18 cellular contexts compared by ENCODE assay signal in the genomic region with DNA sequence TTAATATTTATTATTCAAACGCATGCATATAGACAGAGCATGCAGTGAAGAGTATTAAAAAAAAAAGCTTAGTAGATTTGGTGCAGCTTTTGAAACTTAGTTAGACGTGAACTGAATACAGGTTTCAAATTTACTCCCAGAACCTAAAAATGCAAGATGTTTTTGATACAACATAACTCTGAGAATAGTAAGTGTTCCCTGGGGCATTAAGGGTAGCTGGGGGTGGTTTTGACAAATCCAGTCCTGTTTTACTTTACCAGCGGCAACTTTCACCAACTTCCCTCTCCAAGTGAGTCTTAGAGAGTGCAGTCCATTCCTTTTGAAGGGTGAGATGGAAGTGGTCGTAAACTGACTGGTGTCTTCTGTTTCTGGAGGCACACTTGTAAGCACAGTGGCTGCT. TPM values are rescaled to one million over a fixed set of nuclear protein-coding genes. Genes with fewer than 3 reads are reported as not detected.
A peak's percentile ranks its signal among the peaks of the same experiment; 100 is the strongest.
DNase-seq lines count a peak whose midpoint lies in the region; ATAC-seq and TF ChIP-seq lines count a peak whose summit lies in the region.
"Had no signal": no experiment of that assay in that cellular context is flagged by ENCODE, and none has a peak within 500 bp of the region (broad histone marks: within the 10 kb centered on the region; RNA-seq: fewer than 3 reads in every experiment).

No MANE protein-coding gene starts in this region.

- H3K9ac ChIP-seq in SU-DHL-6 (ENCODE audit: low read length), result no peak overlapping the region
- no peak overlapping the region for H3K9ac ChIP-seq in endodermal cell (ENCODE audit: extremely low read depth, low read length, poor library complexity, severe bottlenecking)

- H2AFZ ChIP-seq in SU-DHL-6 (ENCODE audit: low read depth, low read length, severe bottlenecking), result no peak overlapping the region

- peak overlapping the region; percentile 10 for H3K27ac Mint-ChIP-seq in activated T-cell treated with anti-CD3 and anti-CD28 coated beads, Interleukin-2, amount 50 U/mL, for 24 hours
- H3K27ac Mint-ChIP-seq in nephron progenitor cell (peak overlapping the region; percentile 25), endodermal cell (no peak overlapping the region)
- H3K27ac Mint-ChIP-seq: CD4-positive, alpha-beta T cell had no signal

- POLR2A ChIA-PET in HEK293 (lab: Yijun Ruan, JAX), result no interaction called here

- no peaks in the 10 kb centered on the region for H3K9me3 Mint-ChIP-seq in activated T-cell treated with anti-CD3 and anti-CD28 coated beads, Interleukin-2, amount 50 U/mL, for 24 hours
- H3K9me3 Mint-ChIP-seq in nephron progenitor cell (no peaks in the 10 kb centered on the region), endodermal cell (no peaks in the 10 kb centered on the region)
- H3K9me3 Mint-ChIP-seq: CD4-positive, alpha-beta T cell had no signal

- H3K27ac ChIP-seq in HEK293 (ENCODE audit: extremely low read depth, low read depth, low read length) (no peak overlapping the region), SU-DHL-6 (ENCODE audit: low read depth, low read length) (peak overlapping the region; percentile 11; the same call in 1 of the 2 replicates), endodermal cell (ENCODE audit: low read depth, low read length) (no peak overlapping the region)
- H3K27ac ChIP-seq: RWPE1 had no signal

- no peaks in the 10 kb centered on the region for H3K27me3 Mint-ChIP-seq in activated T-cell treated with anti-CD3 and anti-CD28 coated beads, Interleukin-2, amount 50 U/mL, for 24 hours
- H3K27me3 Mint-ChIP-seq in nephron progenitor cell (ENCODE audit: low read depth, poor library complexity), result no peaks in the 10 kb centered on the region
- no peaks in the 10 kb centered on the region for H3K27me3 Mint-ChIP-seq in endodermal cell (ENCODE audit: insufficient read depth)
- H3K27me3 Mint-ChIP-seq: CD4-positive, alpha-beta T cell had no signal

- H3K27me3 ChIP-seq in SU-DHL-6 (ENCODE audit: low read length), result no peaks in the 10 kb centered on the region
- H3K27me3 ChIP-seq in endodermal cell (ENCODE audit: control insufficient read depth, insufficient read depth, low read length, poor library complexity, severe bottlenecking), result no peaks in the 10 kb centered on the region

- H3K4me1 Mint-ChIP-seq in activated T-cell treated with anti-CD3 and anti-CD28 coated beads, Interleukin-2, amount 50 U/mL, for 24 hours (ENCODE audit: low read depth), result no peaks in the 10 kb centered on the region
- peaks cover 9% of the 10 kb centered on the region for H3K4me1 Mint-ChIP-seq in nephron progenitor cell
- peaks cover 2% of the 10 kb centered on the region for H3K4me1 Mint-ChIP-seq in endodermal cell

- TF ChIP-seq CTCF in HEK293 (tag by site-specific recombination; IDR thresholded peaks at IDR 0.05), result no peak
- TF ChIP-seq CTCF in SU-DHL-6 (IDR thresholded peaks at IDR 0.05; ENCODE audit: insufficient read depth, low read length, poor library complexity, severe bottlenecking), result no peak
- TF ChIP-seq CTCF in nephron progenitor cell (IDR thresholded peaks at IDR 0.05), result no peak
- no peak for TF ChIP-seq CTCF in endodermal cell (conservative IDR thresholded peaks at IDR 0.05)

- CTCF ChIA-PET in HEK293 (lab: Yijun Ruan, JAX), result no interaction called here

- 88 to 92% methylated on average over 2 to 4 of the region's 4 CpGs for WGBS in endodermal cell (ENCODE audit: insufficient coverage in 1 of 2, insufficient read length in 1 of 2), 2 experiments

- H3K4me3 ChIP-seq in HEK293 (ENCODE audit: low read depth, low read length) (no peak overlapping the region), SU-DHL-6 (ENCODE audit: insufficient read depth, low read length, poor library complexity, severe bottlenecking) (no peak overlapping the region), endodermal cell (ENCODE audit: low read length) (no peak overlapping the region)

- no peaks in the 10 kb centered on the region for H4K20me1 ChIP-seq in SU-DHL-6 (ENCODE audit: low read depth, low read length)

- peaks cover 92% of the 10 kb centered on the region for H3K36me3 Mint-ChIP-seq in activated T-cell treated with anti-CD3 and anti-CD28 coated beads, Interleukin-2, amount 50 U/mL, for 24 hours (ENCODE audit: low read depth)
- H3K36me3 Mint-ChIP-seq in nephron progenitor cell (ENCODE audit: low read depth) (peaks cover 70% of the 10 kb centered on the region), endodermal cell (ENCODE audit: low read depth) (peaks cover 73% of the 10 kb centered on the region)

- no peaks in the 10 kb centered on the region for H3K9me2 ChIP-seq in SU-DHL-6 (replicated peaks; ENCODE audit: insufficient read depth, low read length)

- no peak overlapping the region for H3K4me3 Mint-ChIP-seq in activated T-cell treated with anti-CD3 and anti-CD28 coated beads, Interleukin-2, amount 50 U/mL, for 24 hours
- H3K4me3 Mint-ChIP-seq in nephron progenitor cell (no peak overlapping the region), endodermal cell (no peak overlapping the region)
- H3K4me3 Mint-ChIP-seq: CD4-positive, alpha-beta T cell had no signal

- ATAC-seq in GM21786 (IDR thresholded peaks at IDR 0.05; ENCODE audit: unreplicated experiment), result no peak
- ATAC-seq: HCT116, Panc1 had no signal

- no peaks in the 10 kb centered on the region for H3K79me2 ChIP-seq in SU-DHL-6 (ENCODE audit: insufficient read depth, low read length)

- H3K4me1 ChIP-seq in HEK293 (ENCODE audit: control insufficient read depth, insufficient read depth, low read length) (no peaks in the 10 kb centered on the region), endodermal cell (ENCODE audit: control insufficient read depth, insufficient read depth, low read length) (no peaks in the 10 kb centered on the region)

- H3F3A ChIP-seq in SU-DHL-6 (ENCODE audit: insufficient read depth), result peaks cover 31% of the 10 kb centered on the region

- H3K4me2 ChIP-seq in SU-DHL-6 (ENCODE audit: low read depth, low read length, poor library complexity, severe bottlenecking), result no peak overlapping the region

- no peak for DNase-seq in activated T-cell treated with anti-CD3 and anti-CD28 coated beads, Interleukin-2, amount 50 U/mL, for 24 hours
- DNase-seq in activated T-cell treated with anti-CD3 and anti-CD28 coated beads, Interleukin-2, amount 50 U/mL, for 48 hours, result no peak
- DNase-seq in nephron progenitor cell, result no peak
- DNase-seq in endodermal cell, result no peak
- DNase-seq in KBM-7, result no peak
- DNase-seq: 8988T; ACHN; CD4-positive, alpha-beta T cell; GOT3; NCI-H2029; NCI-H526 treated with DMSO at 0.1 percent for 48 hours; SHP77 had no signal

- H3K9me3 ChIP-seq in HEK293 (ENCODE audit: control insufficient read depth, insufficient read depth, low read depth, low read length) (no peaks in the 10 kb centered on the region), SU-DHL-6 (ENCODE audit: insufficient read depth, low read length) (no peaks in the 10 kb centered on the region), endodermal cell (ENCODE audit: control insufficient read depth, low read length) (no peaks in the 10 kb centered on the region)

- peaks cover 7 to 83% of the 10 kb centered on the region in 2 experiments; a peak in 2 of 3 replicates for H3K36me3 ChIP-seq in HEK293 (ENCODE audit: control insufficient read depth in 2 of 2, insufficient read depth in 1 of 2, low read length in 2 of 2)
- peaks cover 18% of the 10 kb centered on the region for H3K36me3 ChIP-seq in SU-DHL-6 (ENCODE audit: low read length)
- H3K36me3 ChIP-seq in endodermal cell (ENCODE audit: control insufficient read depth, insufficient read depth, low read length), result peaks cover 75% of the 10 kb centered on the region

- in situ Hi-C loops in KBM-7 (cut with MboI; ENCODE audit: low pct_unique_long_range_greater_than_20kb, low sequenced_read_pairs), result no loop called here

TF ChIP-seq in HEK293, 187 proteins besides CTCF, POLR2A, EP300 and RAD21:
- TF ChIP-seq ZNF174 (tag by site-specific recombination; IDR thresholded peaks at IDR 0.05) (no peak), ZNF214 (tag by site-specific recombination; IDR thresholded peaks at IDR 0.05; ENCODE audit: borderline replicate concordance) (no peak), KLF8 (tag by site-specific recombination; IDR thresholded peaks at IDR 0.05) (no peak), PRDM1 (tag by site-specific recombination; IDR thresholded peaks at IDR 0.05) (peak; percentile 51), ZNF23 (tag by site-specific recombination; IDR thresholded peaks at IDR 0.05; ENCODE audit: borderline replicate concordance) (no peak), ZSCAN30 (tag by site-specific recombination; IDR thresholded peaks at IDR 0.05) (no peak), PATZ1 (tag by site-specific recombination; IDR thresholded peaks at IDR 0.05) (no peak)

RNA-seq across cellular contexts. Expression of gene NCBP2, which starts 11.2 kb away (rescaled TPM):
- total RNA-seq in endodermal cell, result 10 to 100 TPM; 74.9 to 97.3 TPM
- 109 TPM for polyA plus RNA-seq in endodermal cell (2013, experiment 1 of 2)
- 98.5 TPM for polyA plus RNA-seq in endodermal cell (2013, experiment 2 of 2)

RNA-seq across cellular contexts. Expression of gene PIGZ, which starts 37.5 kb away (rescaled TPM):
- total RNA-seq in endodermal cell, result under 1 TPM; 0.22 to 0.31 TPM
- 0.46 TPM for polyA plus RNA-seq in endodermal cell (2013, experiment 1 of 2)
- polyA plus RNA-seq in endodermal cell (2013, experiment 2 of 2), result not detected
